8 cellular contexts compared by ENCODE assay signal in the genomic region with DNA sequence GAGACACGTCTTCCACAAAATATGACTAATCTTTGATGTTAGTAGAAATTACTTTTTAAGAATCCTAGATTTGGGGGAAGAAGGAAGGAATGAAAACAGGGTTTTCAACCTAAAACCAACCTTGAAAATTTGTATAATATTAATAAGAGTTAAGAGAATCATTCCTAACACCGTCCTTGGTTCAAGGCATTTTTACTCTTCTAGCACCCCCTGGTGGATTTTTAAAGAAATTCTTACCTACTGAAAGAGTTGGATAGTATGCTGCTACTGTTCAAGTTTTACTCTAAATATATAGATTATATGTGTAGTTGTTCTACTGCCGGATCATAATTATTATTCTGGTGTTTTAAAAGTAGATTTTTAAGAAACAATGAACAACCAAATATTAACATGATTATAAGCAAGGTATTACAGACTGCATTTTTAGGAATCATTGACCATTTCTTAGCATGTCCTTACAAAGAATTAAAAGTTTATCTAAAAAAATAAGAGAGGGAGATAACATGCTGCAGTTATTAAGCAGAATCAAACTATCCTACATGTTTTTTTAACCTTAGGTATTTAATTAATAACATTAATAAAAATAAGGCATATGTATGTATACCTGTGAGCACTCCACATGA. TPM values are rescaled to one million over a fixed set of nuclear protein-coding genes. Genes with fewer than 3 reads are reported as not detected.
A peak's percentile ranks its signal among the peaks of the same experiment; 100 is the strongest.
DNase-seq lines count a peak whose midpoint lies in the region; ATAC-seq, FAIRE-seq and TF ChIP-seq lines count a peak whose summit lies in the region.

No MANE protein-coding gene starts in this region.

- no peaks in the 10 kb centered on the region for H3K79me2 ChIP-seq in GM23338 (replicated peaks; ENCODE audit: insufficient read depth)

- H3K27ac Mint-ChIP-seq in GM23338, result no peak overlapping the region

- no peak overlapping the region for H2AFZ ChIP-seq in GM23338

- DNase-seq in ELR (ENCODE audit: low read depth), result peak; percentile 67
- peak; percentile 82 for DNase-seq in GM23338 (ENCODE audit: low spot score)
- peak; percentile 54 for DNase-seq in LoVo (ENCODE audit: low spot score)
- peak; percentile 73 for DNase-seq in SK-MEL-5 (ENCODE audit: low read depth, low spot score)
- peak; percentile 82 for DNase-seq in fibroblast of pulmonary artery (ENCODE audit: low read depth)
- peak; percentile 27 for DNase-seq in small intestine
- no peak for DNase-seq in stimulated activated CD4-positive, alpha-beta T cell treated with anti-CD3 and anti-CD28 coated beads, Interleukin-4, amount 100 ng/mL, for 1 hour

- no peaks in the 10 kb centered on the region for H3K9me3 Mint-ChIP-seq in GM23338

- H3K4me2 ChIP-seq in GM23338, result no peak overlapping the region

- no peaks in the 10 kb centered on the region for H3K36me3 Mint-ChIP-seq in GM23338 (ENCODE audit: low read depth)

- no peaks in the 10 kb centered on the region for H3K9me3 ChIP-seq in small intestine (ENCODE audit: control insufficient read depth, low read depth)

- FAIRE-seq in small intestine (lab: Jason Lieb, UNC), result no peak

- WGBS in small intestine, 3 donors, result 9 to 17% (median 16%) methylated on average over 3 of the region's 3 CpGs

- H3K27ac ChIP-seq in GM23338 (ENCODE audit: low read depth), result no peak overlapping the region
- no peak overlapping the region for H3K27ac ChIP-seq in small intestine (ENCODE audit: low read depth in 1 of 2, low read length in 1 of 2)

- H3K4me3 Mint-ChIP-seq in GM23338, result no peak overlapping the region

- H3K4me3 ChIP-seq in GM23338 (no peak overlapping the region), fibroblast of pulmonary artery (replicated peaks; ENCODE audit: low read depth, low read length) (no peak overlapping the region), small intestine (ENCODE audit: low read depth in 1 of 2, low read length in 2 of 2) (no peak overlapping the region)

- H3K36me3 ChIP-seq in GM23338 (ENCODE audit: insufficient read depth) (no peaks in the 10 kb centered on the region), small intestine (ENCODE audit: control insufficient read depth in 2 of 2, insufficient read depth in 2 of 2, low read length in 2 of 2) (no peaks in the 10 kb centered on the region)

- peak; percentile 65 for ATAC-seq in GM23338
- ATAC-seq in HG03135 (IDR thresholded peaks at IDR 0.05; ENCODE audit: unreplicated experiment), result no peak

- H3F3A ChIP-seq in GM23338 (replicated peaks; ENCODE audit: low read depth), result no peaks in the 10 kb centered on the region

- H3K4me1 Mint-ChIP-seq in GM23338, result no peaks in the 10 kb centered on the region

- H3K9me2 ChIP-seq in GM23338 (ENCODE audit: insufficient read depth), result no peaks in the 10 kb centered on the region

- no peaks in the 10 kb centered on the region for H3K27me3 Mint-ChIP-seq in GM23338 (ENCODE audit: insufficient read depth, low read depth, poor library complexity)

- H3K27me3 ChIP-seq in GM23338 (ENCODE audit: insufficient read depth) (no peaks in the 10 kb centered on the region), small intestine (ENCODE audit: control insufficient read depth in 2 of 2, insufficient read depth in 2 of 2, low read length in 2 of 2) (no peaks in the 10 kb centered on the region)

- no peaks in the 10 kb centered on the region for H3K4me1 ChIP-seq in GM23338 (ENCODE audit: insufficient read depth)
- no peaks in the 10 kb centered on the region for H3K4me1 ChIP-seq in small intestine (ENCODE audit: control insufficient read depth in 2 of 2, insufficient read depth in 1 of 2, low read depth in 1 of 2, low read length in 1 of 2)

- peak; percentile 55 to 93 for TF ChIP-seq CTCF in GM23338 (conservative IDR thresholded peaks at IDR 0.05; ENCODE audit: low read depth in 2 of 2)
- peak; percentile 50 for TF ChIP-seq CTCF in fibroblast of pulmonary artery (IDR thresholded peaks at IDR 0.05; ENCODE audit: low read length, missing control alignments)

- H4K20me1 ChIP-seq in GM23338 (replicated peaks; ENCODE audit: insufficient read depth), result no peaks in the 10 kb centered on the region

- in situ Hi-C loops in SK-MEL-5 (cut with HindIII; ENCODE audit: low pct_unique_long_range_greater_than_20kb, low sequenced_read_pairs), result no loop called here

TF ChIP-seq in GM23338, 12 proteins besides CTCF, POLR2A, EP300 and RAD21:
- TF ChIP-seq NANOG (IDR thresholded peaks at IDR 0.05; ENCODE audit: borderline replicate concordance) (no peak), CREB1 (CRISPR knock-in tag; IDR thresholded peaks at IDR 0.05; ENCODE audit: low read depth) (no peak), EZH2 (IDR thresholded peaks at IDR 0.05; ENCODE audit: low read depth, unreplicated experiment) (no peak), POLR2AphosphoS5 (IDR thresholded peaks at IDR 0.05; ENCODE audit: low read depth) (no peak), EZH2phosphoT487 (IDR thresholded peaks at IDR 0.05; ENCODE audit: unreplicated experiment) (no peak), ZNF331 (CRISPR knock-in tag; IDR thresholded peaks at IDR 0.05; ENCODE audit: low read depth) (no peak), JUNB (IDR thresholded peaks at IDR 0.05; ENCODE audit: unreplicated experiment) (no peak)
- TF ChIP-seq, protein P1, sequence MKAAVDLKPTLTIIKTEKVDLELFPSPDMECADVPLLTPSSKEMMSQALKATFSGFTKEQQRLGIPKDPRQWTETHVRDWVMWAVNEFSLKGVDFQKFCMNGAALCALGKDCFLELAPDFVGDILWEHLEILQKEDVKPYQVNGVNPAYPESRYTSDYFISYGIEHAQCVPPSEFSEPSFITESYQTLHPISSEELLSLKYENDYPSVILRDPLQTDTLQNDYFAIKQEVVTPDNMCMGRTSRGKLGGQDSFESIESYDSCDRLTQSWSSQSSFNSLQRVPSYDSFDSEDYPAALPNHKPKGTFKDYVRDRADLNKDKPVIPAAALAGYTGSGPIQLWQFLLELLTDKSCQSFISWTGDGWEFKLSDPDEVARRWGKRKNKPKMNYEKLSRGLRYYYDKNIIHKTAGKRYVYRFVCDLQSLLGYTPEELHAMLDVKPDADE (IDR thresholded peaks at IDR 0.05), result no peak
- TF ChIP-seq, protein P2, sequence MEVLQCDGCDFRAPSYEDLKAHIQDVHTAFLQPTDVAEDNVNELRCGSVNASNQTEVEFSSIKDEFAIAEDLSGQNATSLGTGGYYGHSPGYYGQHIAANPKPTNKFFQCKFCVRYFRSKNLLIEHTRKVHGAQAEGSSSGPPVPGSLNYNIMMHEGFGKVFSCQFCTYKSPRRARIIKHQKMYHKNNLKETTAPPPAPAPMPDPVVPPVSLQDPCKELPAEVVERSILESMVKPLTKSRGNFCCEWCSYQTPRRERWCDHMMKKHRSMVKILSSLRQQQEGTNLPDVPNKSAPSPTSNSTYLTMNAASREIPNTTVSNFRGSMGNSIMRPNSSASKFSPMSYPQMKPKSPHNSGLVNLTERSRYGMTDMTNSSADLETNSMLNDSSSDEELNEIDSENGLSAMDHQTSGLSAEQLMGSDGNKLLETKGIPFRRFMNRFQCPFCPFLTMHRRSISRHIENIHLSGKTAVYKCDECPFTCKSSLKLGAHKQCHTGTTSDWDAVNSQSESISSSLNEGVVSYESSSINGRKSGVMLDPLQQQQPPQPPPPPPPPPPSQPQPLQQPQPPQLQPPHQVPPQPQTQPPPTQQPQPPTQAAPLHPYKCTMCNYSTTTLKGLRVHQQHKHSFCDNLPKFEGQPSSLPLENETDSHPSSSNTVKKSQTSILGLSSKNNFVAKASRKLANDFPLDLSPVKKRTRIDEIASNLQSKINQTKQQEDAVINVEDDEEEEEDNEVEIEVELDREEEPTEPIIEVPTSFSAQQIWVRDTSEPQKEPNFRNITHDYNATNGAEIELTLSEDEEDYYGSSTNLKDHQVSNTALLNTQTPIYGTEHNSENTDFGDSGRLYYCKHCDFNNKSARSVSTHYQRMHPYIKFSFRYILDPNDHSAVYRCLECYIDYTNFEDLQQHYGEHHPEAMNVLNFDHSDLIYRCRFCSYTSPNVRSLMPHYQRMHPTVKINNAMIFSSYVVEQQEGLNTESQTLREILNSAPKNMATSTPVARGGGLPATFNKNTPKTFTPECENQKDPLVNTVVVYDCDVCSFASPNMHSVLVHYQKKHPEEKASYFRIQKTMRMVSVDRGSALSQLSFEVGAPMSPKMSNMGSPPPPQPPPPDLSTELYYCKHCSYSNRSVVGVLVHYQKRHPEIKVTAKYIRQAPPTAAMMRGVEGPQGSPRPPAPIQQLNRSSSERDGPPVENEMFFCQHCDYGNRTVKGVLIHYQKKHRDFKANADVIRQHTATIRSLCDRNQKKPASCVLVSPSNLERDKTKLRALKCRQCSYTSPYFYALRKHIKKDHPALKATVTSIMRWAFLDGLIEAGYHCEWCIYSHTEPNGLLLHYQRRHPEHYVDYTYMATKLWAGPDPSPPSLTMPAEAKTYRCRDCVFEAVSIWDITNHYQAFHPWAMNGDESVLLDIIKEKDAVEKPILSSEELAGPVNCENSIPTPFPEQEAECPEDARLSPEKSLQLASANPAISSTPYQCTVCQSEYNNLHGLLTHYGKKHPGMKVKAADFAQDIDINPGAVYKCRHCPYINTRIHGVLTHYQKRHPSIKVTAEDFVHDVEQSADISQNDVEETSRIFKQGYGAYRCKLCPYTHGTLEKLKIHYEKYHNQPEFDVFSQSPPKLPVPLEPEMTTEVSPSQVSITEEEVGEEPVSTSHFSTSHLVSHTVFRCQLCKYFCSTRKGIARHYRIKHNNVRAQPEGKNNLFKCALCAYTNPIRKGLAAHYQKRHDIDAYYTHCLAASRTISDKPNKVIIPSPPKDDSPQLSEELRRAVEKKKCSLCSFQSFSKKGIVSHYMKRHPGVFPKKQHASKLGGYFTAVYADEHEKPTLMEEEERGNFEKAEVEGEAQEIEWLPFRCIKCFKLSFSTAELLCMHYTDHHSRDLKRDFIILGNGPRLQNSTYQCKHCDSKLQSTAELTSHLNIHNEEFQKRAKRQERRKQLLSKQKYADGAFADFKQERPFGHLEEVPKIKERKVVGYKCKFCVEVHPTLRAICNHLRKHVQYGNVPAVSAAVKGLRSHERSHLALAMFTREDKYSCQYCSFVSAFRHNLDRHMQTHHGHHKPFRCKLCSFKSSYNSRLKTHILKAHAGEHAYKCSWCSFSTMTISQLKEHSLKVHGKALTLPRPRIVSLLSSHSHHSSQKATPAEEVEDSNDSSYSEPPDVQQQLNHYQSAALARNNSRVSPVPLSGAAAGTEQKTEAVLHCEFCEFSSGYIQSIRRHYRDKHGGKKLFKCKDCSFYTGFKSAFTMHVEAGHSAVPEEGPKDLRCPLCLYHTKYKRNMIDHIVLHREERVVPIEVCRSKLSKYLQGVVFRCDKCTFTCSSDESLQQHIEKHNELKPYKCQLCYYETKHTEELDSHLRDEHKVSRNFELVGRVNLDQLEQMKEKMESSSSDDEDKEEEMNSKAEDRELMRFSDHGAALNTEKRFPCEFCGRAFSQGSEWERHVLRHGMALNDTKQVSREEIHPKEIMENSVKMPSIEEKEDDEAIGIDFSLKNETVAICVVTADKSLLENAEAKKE (CRISPR knock-in tag; IDR thresholded peaks at IDR 0.05), result no peak

RNA-seq across cellular contexts. Expression of a gene that starts 7.4 kb away (rescaled TPM):
- 0.08 and 0.45 TPM in 2 replicates for total RNA-seq in GM23338 (2014; rRNA removed; shearing (Covaris generic))
- 0.92 and 1.0 TPM in 2 replicates for polyA plus RNA-seq in GM23338 (2016; fragmentation: Nextera tagmentation; extraction: Ambion mirVana)
- 0.74 and 0.85 TPM in 2 replicates for total RNA-seq in SK-MEL-5 (2014; rRNA removed; shearing (Covaris generic))
- polyA plus RNA-seq in SK-MEL-5 (2015; cell fraction: cytosol; rRNA removed), result 1.6 and 3.1 TPM in 2 replicates
- 3.6 and 5.2 TPM in 2 replicates for polyA plus RNA-seq in SK-MEL-5 (2015; cell fraction: nucleus; rRNA removed)
- polyA plus RNA-seq in small intestine, result under 1 TPM in 1 of 3 donors, not detected in 2; 0.64 TPM
